In the genomic region with DNA sequence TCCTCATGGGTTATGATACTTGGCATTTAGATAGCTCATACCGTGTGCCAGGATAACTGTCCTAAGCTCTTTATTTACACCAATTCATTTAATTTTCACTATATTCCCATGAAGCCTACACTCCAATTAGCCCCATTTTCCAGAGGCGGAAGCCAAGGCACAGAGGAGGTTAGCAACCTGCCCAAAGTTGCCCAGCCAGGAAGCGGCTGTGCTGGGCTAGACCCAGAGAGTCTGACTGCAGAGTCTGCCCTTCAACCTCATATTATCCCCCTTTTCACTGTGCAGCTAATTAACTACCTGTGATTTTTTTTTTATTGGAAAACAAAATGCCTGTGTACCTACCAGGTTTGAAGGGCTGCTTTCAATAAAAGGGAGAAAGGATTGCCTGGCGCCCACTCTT, we compare ENCODE assay signal across 17 cellular contexts. TPM values are rescaled to one million over a fixed set of nuclear protein-coding genes. Genes with fewer than 3 reads are reported as not detected.
DNase-seq lines count a peak whose midpoint lies in the region; ATAC-seq and TF ChIP-seq lines count a peak whose summit lies in the region.
"Had no signal": no experiment of that assay in that cellular context is flagged by ENCODE, and none has a peak within 500 bp of the region (broad histone marks: within the 10 kb centered on the region; RNA-seq: fewer than 3 reads in every experiment).

No MANE protein-coding gene starts in this region.

- no peaks in the 10 kb centered on the region for H3K9me3 Mint-ChIP-seq in natural killer cell treated with Interleukin-12 subunit alpha and Interleukin-12 subunit beta and Interleukin-15 and Interleukin-18, amount 100 ng/mL, for 72 hours
- H3K9me3 Mint-ChIP-seq in natural killer cell (no peaks in the 10 kb centered on the region), mesothelial cell of epicardium (no peaks in the 10 kb centered on the region), progenitor cell of endocrine pancreas (ENCODE audit: low read depth) (no peaks in the 10 kb centered on the region), type B pancreatic cell (no peaks in the 10 kb centered on the region)

- intact Hi-C loops in natural killer cell (cut with micrococcal nuclease) = no loop called here

- no peak for ATAC-seq in natural killer cell treated with Interleukin-12 subunit alpha and Interleukin-12 subunit beta and Interleukin-15 and Interleukin-18, amount 100 ng/mL, for 72 hours
- ATAC-seq in natural killer cell (no peak), GM21360 (IDR thresholded peaks at IDR 0.05; ENCODE audit: unreplicated experiment) (no peak)
- ATAC-seq: HCT116 had no signal

- no peak overlapping the region for H3K4me3 Mint-ChIP-seq in natural killer cell treated with Interleukin-12 subunit alpha and Interleukin-12 subunit beta and Interleukin-15 and Interleukin-18, amount 100 ng/mL, for 72 hours
- no peak overlapping the region for H3K4me3 Mint-ChIP-seq in natural killer cell
- peak overlapping the region; percentile 86 for H3K4me3 Mint-ChIP-seq in mesothelial cell of epicardium
- peak overlapping the region; percentile 76 for H3K4me3 Mint-ChIP-seq in progenitor cell of endocrine pancreas (ENCODE audit: low read depth)
- H3K4me3 Mint-ChIP-seq in type B pancreatic cell = peak overlapping the region; percentile 91
- H3K4me3 Mint-ChIP-seq: CD4-positive, alpha-beta memory T cell had no signal

- H3K36me3 Mint-ChIP-seq in natural killer cell treated with Interleukin-12 subunit alpha and Interleukin-12 subunit beta and Interleukin-15 and Interleukin-18, amount 100 ng/mL, for 72 hours = no peaks in the 10 kb centered on the region
- H3K36me3 Mint-ChIP-seq in natural killer cell (no peaks in the 10 kb centered on the region), mesothelial cell of epicardium (peaks cover 16% of the 10 kb centered on the region), progenitor cell of endocrine pancreas (ENCODE audit: insufficient read depth) (no peaks in the 10 kb centered on the region), type B pancreatic cell (peaks cover 12% of the 10 kb centered on the region)
- H3K36me3 Mint-ChIP-seq: CD4-positive, alpha-beta memory T cell had no signal

- H3K27me3 Mint-ChIP-seq in natural killer cell treated with Interleukin-12 subunit alpha and Interleukin-12 subunit beta and Interleukin-15 and Interleukin-18, amount 100 ng/mL, for 72 hours = peaks cover 21 to 30% of the 10 kb centered on the region in 2 donors
- peaks cover 27 to 41% of the 10 kb centered on the region in 2 donors for H3K27me3 Mint-ChIP-seq in natural killer cell (ENCODE audit: low read depth in 2 of 2)
- no peaks in the 10 kb centered on the region for H3K27me3 Mint-ChIP-seq in mesothelial cell of epicardium (ENCODE audit: low read depth)
- peaks cover 13% of the 10 kb centered on the region for H3K27me3 Mint-ChIP-seq in progenitor cell of endocrine pancreas
- H3K27me3 Mint-ChIP-seq in type B pancreatic cell = peaks cover 4% of the 10 kb centered on the region

- DNase-seq in natural killer cell treated with Interleukin-12 subunit alpha and Interleukin-12 subunit beta and Interleukin-15 and Interleukin-18, amount 100 ng/mL, for 72 hours (ENCODE audit: low spot score) = peak; percentile 22
- DNase-seq in natural killer cell = no peak
- no peak for DNase-seq in mesothelial cell of epicardium (ENCODE audit: low spot score in 2 of 2, unreplicated experiment in 2 of 2)
- DNase-seq in progenitor cell of endocrine pancreas (ENCODE audit: low spot score, unreplicated experiment) = no peak
- DNase-seq in type B pancreatic cell (ENCODE audit: extremely low spot score, unreplicated experiment) = no peak
- DNase-seq in NCI-H2196 treated with DMSO at 0.1 percent for 48 hours (lab: John Stamatoyannopoulos, UW; ENCODE audit: unreplicated experiment) = no peak
- no peak for DNase-seq in mucosa of gallbladder (ENCODE audit: low spot score)
- DNase-seq: CD4-positive, alpha-beta memory T cell; KG1; NCI-H1048; NCI-H1436 treated with DMSO at 0.1 percent for 48 hours; NCI-H2029 treated with DMSO at 0.1 percent for 48 hours; NCI-H510A; PC-9 had no signal

- no peak overlapping the region for H3K27ac Mint-ChIP-seq in natural killer cell treated with Interleukin-12 subunit alpha and Interleukin-12 subunit beta and Interleukin-15 and Interleukin-18, amount 100 ng/mL, for 72 hours
- H3K27ac Mint-ChIP-seq in natural killer cell (no peak overlapping the region), mesothelial cell of epicardium (no peak overlapping the region), progenitor cell of endocrine pancreas (no peak overlapping the region), type B pancreatic cell (no peak overlapping the region)
- H3K27ac Mint-ChIP-seq: CD4-positive, alpha-beta memory T cell had no signal

- no peaks in the 10 kb centered on the region for H3K4me1 Mint-ChIP-seq in natural killer cell treated with Interleukin-12 subunit alpha and Interleukin-12 subunit beta and Interleukin-15 and Interleukin-18, amount 100 ng/mL, for 72 hours (ENCODE audit: low read depth in 2 of 2)
- H3K4me1 Mint-ChIP-seq in natural killer cell = no peaks in the 10 kb centered on the region
- H3K4me1 Mint-ChIP-seq in mesothelial cell of epicardium = peaks cover 29% of the 10 kb centered on the region
- H3K4me1 Mint-ChIP-seq in progenitor cell of endocrine pancreas (ENCODE audit: low read depth) = peaks cover 26% of the 10 kb centered on the region
- peaks cover 29% of the 10 kb centered on the region for H3K4me1 Mint-ChIP-seq in type B pancreatic cell (ENCODE audit: unreplicated experiment)

- TF ChIP-seq CTCF in natural killer cell (IDR thresholded peaks at IDR 0.05) (no peak), mesothelial cell of epicardium (IDR thresholded peaks at IDR 0.05; ENCODE audit: unreplicated experiment) (no peak), progenitor cell of endocrine pancreas (IDR thresholded peaks at IDR 0.05; ENCODE audit: unreplicated experiment) (no peak), type B pancreatic cell (conservative IDR thresholded peaks at IDR 0.05) (no peak)

RNA-seq across cellular contexts. Expression of gene RFLNA, which starts 2.5 kb away (rescaled TPM):
- total RNA-seq in natural killer cell treated with Interleukin-12 subunit alpha and Interleukin-12 subunit beta and Interleukin-15 and Interleukin-18, amount 100 ng/mL, for 72 hours = not detected
- total RNA-seq in natural killer cell = under 1 TPM in 1 of 3 donors, not detected in 2; 0.85 TPM
- total RNA-seq in mesothelial cell of epicardium = 36.9 to 41.0 TPM (median 37.9 TPM) in 3 replicates
- 19.0 and 20.8 TPM in 2 replicates for total RNA-seq in progenitor cell of endocrine pancreas
- 19.7 and 57.4 TPM in 2 replicates for total RNA-seq in type B pancreatic cell (ENCODE audit: low replicate concordance)
- 0.49 TPM for total RNA-seq in mucosa of gallbladder
- total RNA-seq: A172; CD4-positive, alpha-beta memory T cell; PC-9 had no signal

Comparison
In these comparisons a context has a peak if more than half of its experiments do, and no peak if none do; other contexts are left out.
1. H3K4me3 Mint-ChIP-seq: peak in mesothelial cell of epicardium (single experiment), progenitor cell of endocrine pancreas (single experiment) and type B pancreatic cell (single experiment); none in natural killer cell treated with Interleukin-12 subunit alpha and Interleukin-12 subunit beta and Interleukin-15 and Interleukin-18, amount 100 ng/mL, for 72 hours (single experiment) and natural killer cell (single experiment).
2. RNA of gene RFLNA, which starts 2.5 kb away (total RNA-seq): 19.7 to 57.4 TPM in type B pancreatic cell, 36.9 to 41.0 TPM in mesothelial cell of epicardium and 19.0 to 20.8 TPM in progenitor cell of endocrine pancreas; 0.49 TPM in mucosa of gallbladder (single experiment), not detected in natural killer cell treated with Interleukin-12 subunit alpha and Interleukin-12 subunit beta and Interleukin-15 and Interleukin-18, amount 100 ng/mL, for 72 hours and 0.85 TPM in natural killer cell; every median in the first group is over 10 times any median in the second.